ENCODE assay signal across 11 cellular contexts in genomic region chr17:35892091-35892637, GRCh38. TPM values are rescaled to one million over a fixed set of nuclear protein-coding genes. Genes with fewer than 3 reads are reported as not detected.
DNase-seq lines count a peak whose midpoint lies in the region; ATAC-seq and TF ChIP-seq lines count a peak whose summit lies in the region.
"Had no signal": no experiment of that assay in that cellular context is flagged by ENCODE, and none has a peak within 500 bp of the region (broad histone marks: within the 10 kb centered on the region; RNA-seq: fewer than 3 reads in every experiment).

No MANE protein-coding gene starts in this region.

- H3K4me3 Mint-ChIP-seq in T-cell: no peak overlapping the region

- H3K27me3 Mint-ChIP-seq in T-cell: peaks cover 0 to 2% of the 10 kb centered on the region in 2 donors

- ATAC-seq in T-cell (replicated peaks in 1 of 4): peak in 1 of 4 experiments; percentile 10
- no peak for ATAC-seq in psoas muscle
- ATAC-seq: left colon had no signal

- H3K9me3 Mint-ChIP-seq in T-cell: no peaks in the 10 kb centered on the region

- H3K4me3 ChIP-seq in coronary artery: no peak overlapping the region
- no peak overlapping the region for H3K4me3 ChIP-seq in psoas muscle

- intact Hi-C loops in psoas muscle (cut with DNase I): no loop called here

- TF ChIP-seq CTCF in coronary artery (IDR thresholded peaks at IDR 0.05) (no peak), psoas muscle (IDR thresholded peaks at IDR 0.05) (no peak)

- no peaks in the 10 kb centered on the region for H3K9me3 ChIP-seq in psoas muscle

- no peaks in the 10 kb centered on the region for H3K36me3 ChIP-seq in psoas muscle (ENCODE audit: insufficient read depth in 1 of 2, low read depth in 1 of 2)

- H3K36me3 Mint-ChIP-seq in T-cell: no peaks in the 10 kb centered on the region

- CTCF ChIA-PET in T-cell (lab: Charles Lee): interaction anchor here in 1 of 2 donors (1.0 to 1.4 kb wide), 2 partner anchors 8 to 12 kb away, joined by 3 to 8 read pairs; partner anchors contain the start of gene CCL5

- WGBS in psoas muscle, 3 donors: 55 to 72% (median 66%) methylated on average over 4 of the region's 4 CpGs

- peak overlapping the region; percentile 81 to 91 for H3K27ac Mint-ChIP-seq in T-cell

- POLR2A ChIA-PET in T-cell (lab: Charles Lee): interaction anchor here in 1 of 2 donors (0.6 kb wide), 1 partner anchor 235 kb away, joined by 10 read pairs; no protein-coding TSS in a partner anchor

- H3K27ac ChIP-seq in coronary artery: no peak overlapping the region
- H3K27ac ChIP-seq in psoas muscle: no peak overlapping the region

- no peaks in the 10 kb centered on the region for H3K4me1 ChIP-seq in psoas muscle

- DNase-seq in GDM1 (lab: John Stamatoyannopoulos, UW) (peak; percentile 13), T-cell (peak in 5 of 34 experiments; percentile 16 to 50 (median 38)), amniotic epithelial cell (ENCODE audit: low read depth) (peak; percentile 18), renal cortical epithelial cell (ENCODE audit: low read depth) (peak; percentile 53), Ammon's horn (ENCODE audit: low spot score) (no peak), coronary artery (ENCODE audit: low spot score) (no peak), psoas muscle (no peak), NCI-H2227 treated with DMSO at 0.1 percent for 48 hours (lab: John Stamatoyannopoulos, UW) (no peak)
- DNase-seq: left colon, NCI-H2081 treated with DMSO at 0.1 percent for 48 hours had no signal

- peaks cover 43 to 73% (median 67%) of the 10 kb centered on the region in 3 donors for H3K4me1 Mint-ChIP-seq in T-cell

- no peaks in the 10 kb centered on the region for H3K27me3 ChIP-seq in psoas muscle (ENCODE audit: insufficient read depth in 3 of 3, low read length in 2 of 3)

RNA-seq across cellular contexts. Expression of gene CCL5, which starts 12.0 kb away (rescaled TPM):
- total RNA-seq in T-cell (100 to 1,000 TPM; 124 to 557 (median 298) TPM), renal cortical epithelial cell (not detected in 2 replicates), psoas muscle (1 to 10 TPM in 3 of 4 donors, under 1 TPM in 1; 0.77 to 2.6 (median 1.6) TPM)
- polyA plus RNA-seq in psoas muscle: under 1 TPM; 0.38 to 0.42 (median 0.39) TPM

RNA-seq across cellular contexts. Expression of gene HEATR9, which starts 23.5 kb away (rescaled TPM):
- total RNA-seq in T-cell (1 to 10 TPM in 4 of 5 donors, under 1 TPM in 1; 0.90 to 4.1 (median 1.5) TPM), renal cortical epithelial cell (not detected in 2 replicates), psoas muscle (not detected)
- not detected for polyA plus RNA-seq in psoas muscle
- total RNA-seq: left colon had no signal

RNA-seq across cellular contexts. Expression of gene RDM1, which starts 38.4 kb away (rescaled TPM):
- 1 to 10 TPM in 2 of 5 donors, under 1 TPM in 3; 0.40 to 1.5 (median 0.83) TPM for total RNA-seq in T-cell
- 0.20 and 1.6 TPM in 2 replicates for total RNA-seq in renal cortical epithelial cell
- not detected for total RNA-seq in psoas muscle
- polyA plus RNA-seq in psoas muscle: not detected

RNA-seq across cellular contexts. Expression of gene LYZL6, which starts 51.3 kb away (rescaled TPM):
- total RNA-seq in T-cell (not detected), renal cortical epithelial cell (not detected in 2 replicates), psoas muscle (not detected)
- polyA plus RNA-seq in psoas muscle: not detected
- total RNA-seq: left colon; T-helper 2 cell treated with Interferon-gamma antibody and Interleukin-4, amounts not matched to agents 100 ng/mL and 5 ng/mL, for 36 hours had no signal

Comparison
In these comparisons a context has a peak if more than half of its experiments do, and no peak if none do; other contexts are left out.
1. DNase-seq: peak in GDM1 (single experiment), amniotic epithelial cell (single experiment) and renal cortical epithelial cell (single experiment); none in Ammon's horn (single experiment), coronary artery (single experiment), psoas muscle (0 of 2) and NCI-H2227 treated with DMSO at 0.1 percent for 48 hours (single experiment).
2. RNA of gene CCL5, which starts 12.0 kb away (total RNA-seq): 124 to 557 TPM in T-cell; 0.77 to 2.6 TPM in psoas muscle and not detected in renal cortical epithelial cell; every median in the first group is over 10 times any median in the second.